7 cellular contexts compared by ENCODE assay signal in genomic region chr3:151086484-151087456, GRCh38. TPM values are rescaled to one million over a fixed set of nuclear protein-coding genes. Genes with fewer than 3 reads are reported as not detected.
DNase-seq lines count a peak whose midpoint lies in the region; ATAC-seq, FAIRE-seq and TF ChIP-seq lines count a peak whose summit lies in the region.

No MANE protein-coding gene starts in this region.

- DNase-seq in GM18507 (ENCODE audit: extremely low spot score, insufficient read length, low read depth) (peak; percentile 50), NCI-H2081 treated with DMSO at 0.1 percent for 48 hours (lab: John Stamatoyannopoulos, UW) (peak; percentile 79), activated B cell treated with CpG ODN at 0.5 μM for 24 hours (peak; percentile 42), cerebellar cortex (ENCODE audit: low spot score) (peak; percentile 84), kidney (peak; percentile 92)
- DNase-seq in stimulated activated CD4-positive, alpha-beta T cell treated with anti-CD3 and anti-CD28 coated beads, Interleukin-12 subunit alpha, Interleukin-12 subunit beta, amount 100 ng/mL, for 4 hours, result peak; percentile 58

- no peaks in the 10 kb centered on the region for H3K9me3 Mint-ChIP-seq in activated B cell treated with CpG ODN at 0.5 μM for 24 hours

- H3K4me1 ChIP-seq in kidney (ENCODE audit: control insufficient read depth in 1 of 2, insufficient read depth in 1 of 2, low read depth in 1 of 2, low read length in 2 of 2), result no peaks in the 10 kb centered on the region

- H3K36me3 ChIP-seq in kidney (ENCODE audit: control insufficient read depth in 1 of 2, insufficient read depth in 2 of 2, low read length in 2 of 2), result no peaks in the 10 kb centered on the region

- H3K9ac ChIP-seq in kidney (ENCODE audit: low read length in 2 of 2), result peak overlapping the region in 1 of 2 donors; percentile 26

- peaks cover 11% of the 10 kb centered on the region for H3K4me1 Mint-ChIP-seq in activated B cell treated with CpG ODN at 0.5 μM for 24 hours

- peak overlapping the region; percentile 89 for H3K4me3 Mint-ChIP-seq in activated B cell treated with CpG ODN at 0.5 μM for 24 hours

- intact Hi-C loops in activated B cell treated with CpG ODN at 0.5 μM for 24 hours (cut with micrococcal nuclease) (loop anchor here (5.0 to 10.0 kb wide), 3 partner anchors 322 to 559 kb away; partner anchors contain the start of genes EIF2A, SERP1 and SIAH2), kidney (cut with DNase I) (no loop called here)

- peak; percentile 58 for ATAC-seq in HG03039 (IDR thresholded peaks at IDR 0.05; ENCODE audit: unreplicated experiment)
- ATAC-seq in activated B cell treated with CpG ODN at 0.5 μM for 24 hours (ENCODE audit: low read depth), result peak; percentile 72

- POLR2A ChIA-PET in activated B cell treated with CpG ODN at 0.5 μM for 24 hours (lab: Charles Lee), result interaction anchor here (0.7 to 1.2 kb wide), 3 partner anchors 8 to 308 kb away, joined by 4 to 9 read pairs (median 4); no protein-coding TSS in a partner anchor

- peak overlapping the region; percentile 62 to 63 for H3K4me3 ChIP-seq in kidney (ENCODE audit: low read length in 2 of 2)

- H3K27ac ChIP-seq in kidney (ENCODE audit: low read depth in 2 of 2, low read length in 2 of 2), result no peak overlapping the region

- TF ChIP-seq CTCF in activated B cell treated with CpG ODN at 0.5 μM for 24 hours (IDR thresholded peaks at IDR 0.05) (no peak), kidney (IDR thresholded peaks at IDR 0.05; ENCODE audit: borderline replicate concordance, extremely low read depth, insufficient read depth) (peak; percentile 25)

- peak overlapping the region; percentile 30 for H3K27ac Mint-ChIP-seq in activated B cell treated with CpG ODN at 0.5 μM for 24 hours

- FAIRE-seq in GM18507 (lab: Jason Lieb, UNC) (peak; percentile 46), kidney (lab: Jason Lieb, UNC) (no peak)

- H3K27me3 Mint-ChIP-seq in activated B cell treated with CpG ODN at 0.5 μM for 24 hours, result peaks cover 27% of the 10 kb centered on the region

- CTCF ChIA-PET in activated B cell treated with CpG ODN at 0.5 μM for 24 hours (lab: Charles Lee), result interaction anchor here (1.0 kb wide), 4 partner anchors 56 to 365 kb away, joined by 3 read pairs; no protein-coding TSS in a partner anchor

- H3K36me3 Mint-ChIP-seq in activated B cell treated with CpG ODN at 0.5 μM for 24 hours (ENCODE audit: low read depth), result no peaks in the 10 kb centered on the region

- no peaks in the 10 kb centered on the region for H3K9me3 ChIP-seq in kidney (ENCODE audit: control insufficient read depth in 1 of 2, low read length in 2 of 2)

RNA-seq across cellular contexts. Expression of gene MED12L, which starts 1.3 kb away (rescaled TPM):
- 1.5 and 2.6 TPM in 2 replicates for total RNA-seq in activated B cell treated with CpG ODN at 0.5 μM for 24 hours
- 0.82 TPM for total RNA-seq in kidney
- 0.13 TPM for polyA plus RNA-seq in kidney (ENCODE audit: insufficient read depth, low read depth, low replicate concordance)

Comparison
In these comparisons a context has a peak if more than half of its experiments do, and no peak if none do; other contexts are left out.
1. DNase-seq: peak in every context shown above with its lines; median percentile 92 in kidney; 84 in cerebellar cortex; 79 in NCI-H2081 treated with DMSO at 0.1 percent for 48 hours; 58 in stimulated activated CD4-positive, alpha-beta T cell treated with anti-CD3 and anti-CD28 coated beads, Interleukin-12 subunit alpha, Interleukin-12 subunit beta, amount 100 ng/mL, for 4 hours; 50 in GM18507; 42 in activated B cell treated with CpG ODN at 0.5 μM for 24 hours.